26 cellular contexts compared by ENCODE assay signal in genomic region chr20:43029161-43029560, GRCh38.
"Had no signal": no experiment of that assay in that cellular context is flagged by ENCODE, and none has a peak within 500 bp of the region (broad histone marks: within the 10 kb centered on the region; RNA-seq: fewer than 3 reads in every experiment).

No MANE protein-coding gene starts in this region.

- H3K36me3 ChIP-seq: neural progenitor cell, pancreas, prostate gland, right lobe of liver, sigmoid colon, stomach, thoracic aorta, thyroid gland, tibial nerve, upper lobe of left lung, vagina had no signal

- H3K4me3 Mint-ChIP-seq: natural killer cell; nephron; neural progenitor cell; stimulated activated effector memory CD8-positive, alpha-beta T cell treated with anti-CD3 and anti-CD28 coated beads, Interleukin-12 subunit alpha, Interleukin-12 subunit beta, amount 100 ng/mL, for 72 hours; stimulated activated naive B cell treated with anti-CD40 and anti-IgM and Interleukin-4, amounts not matched to agents 10 μg/mL and 1 μg/mL and 100 μg/mL, for 72 hours; stimulated activated naive CD8-positive, alpha-beta T cell treated with anti-CD3 and anti-CD28 coated beads, Interleukin-15, Interleukin-2, amounts not matched to agents 100 ng/mL and 50 ng/mL, for 24 hours had no signal

- H3K9me3 Mint-ChIP-seq: natural killer cell; nephron; neural progenitor cell; stimulated activated effector memory CD8-positive, alpha-beta T cell treated with anti-CD3 and anti-CD28 coated beads, Interleukin-12 subunit alpha, Interleukin-12 subunit beta, amount 100 ng/mL, for 72 hours; stimulated activated naive CD8-positive, alpha-beta T cell treated with anti-CD3 and anti-CD28 coated beads, Interleukin-15, Interleukin-2, amounts not matched to agents 100 ng/mL and 50 ng/mL, for 24 hours had no signal

- H3K9me3 ChIP-seq: pancreas, prostate gland, right lobe of liver, sigmoid colon, stomach, thoracic aorta, thyroid gland, tibial nerve, upper lobe of left lung, vagina had no signal

- H3K27me3 Mint-ChIP-seq: stimulated activated naive B cell treated with anti-CD40 and anti-IgM and Interleukin-4, amounts not matched to agents 10 μg/mL and 1 μg/mL and 100 μg/mL, for 72 hours; stimulated activated naive CD8-positive, alpha-beta T cell treated with anti-CD3 and anti-CD28 coated beads, Interleukin-15, Interleukin-2, amounts not matched to agents 100 ng/mL and 50 ng/mL, for 24 hours had no signal

- H3K4me1 Mint-ChIP-seq: natural killer cell; nephron; stimulated activated effector memory CD8-positive, alpha-beta T cell treated with anti-CD3 and anti-CD28 coated beads, Interleukin-12 subunit alpha, Interleukin-12 subunit beta, amount 100 ng/mL, for 72 hours; stimulated activated naive B cell treated with anti-CD40 and anti-IgM and Interleukin-4, amounts not matched to agents 10 μg/mL and 1 μg/mL and 100 μg/mL, for 72 hours had no signal

- H3K36me3 Mint-ChIP-seq: natural killer cell; neural progenitor cell; stimulated activated effector memory CD8-positive, alpha-beta T cell treated with anti-CD3 and anti-CD28 coated beads, Interleukin-12 subunit alpha, Interleukin-12 subunit beta, amount 100 ng/mL, for 72 hours; stimulated activated naive B cell treated with anti-CD40 and anti-IgM and Interleukin-4, amounts not matched to agents 10 μg/mL and 1 μg/mL and 100 μg/mL, for 72 hours had no signal

- ATAC-seq: natural killer cell; pancreas; right cardiac atrium; right lobe of liver; stimulated activated effector memory CD8-positive, alpha-beta T cell treated with anti-CD3 and anti-CD28 coated beads, Interleukin-12 subunit alpha, Interleukin-12 subunit beta, amount 100 ng/mL, for 72 hours; stimulated activated naive B cell treated with anti-CD40 and anti-IgM and Interleukin-4, amounts not matched to agents 10 μg/mL and 1 μg/mL and 100 μg/mL, for 72 hours had no signal

- H3K27ac Mint-ChIP-seq: natural killer cell; nephron; neural progenitor cell; stimulated activated effector memory CD8-positive, alpha-beta T cell treated with anti-CD3 and anti-CD28 coated beads, Interleukin-12 subunit alpha, Interleukin-12 subunit beta, amount 100 ng/mL, for 72 hours; stimulated activated naive B cell treated with anti-CD40 and anti-IgM and Interleukin-4, amounts not matched to agents 10 μg/mL and 1 μg/mL and 100 μg/mL, for 72 hours; stimulated activated naive CD8-positive, alpha-beta T cell treated with anti-CD3 and anti-CD28 coated beads, Interleukin-15, Interleukin-2, amounts not matched to agents 100 ng/mL and 50 ng/mL, for 24 hours had no signal

- H3K4me1 ChIP-seq: neural progenitor cell, pancreas, prostate gland, right lobe of liver, sigmoid colon, stomach, thyroid gland, tibial nerve, upper lobe of left lung, vagina had no signal

- H3K27me3 ChIP-seq: neural progenitor cell, pancreas, right lobe of liver, sigmoid colon, stomach, thyroid gland, tibial nerve, upper lobe of left lung, vagina had no signal

- H3K27ac ChIP-seq: neural progenitor cell, pancreas, prostate gland, right lobe of liver, sigmoid colon, stomach, thoracic aorta, thyroid gland, tibial nerve, upper lobe of left lung, vagina had no signal

- DNase-seq: natural killer cell; occipital lobe; pancreas; retina; right cardiac atrium; right lobe of liver; sigmoid colon; small intestine; stimulated activated CD4-positive, alpha-beta T cell treated with anti-CD3 and anti-CD28 coated beads, Interleukin-15, amount 100 ng/mL, for 24 hours; stimulated activated CD4-positive, alpha-beta T cell treated with anti-CD3 and anti-CD28 coated beads, Interleukin-2, amount 100 ng/mL, for 24 hours; stimulated activated CD4-positive, alpha-beta T cell treated with anti-CD3 and anti-CD28 coated beads, Interleukin-2, amount 100 ng/mL, for 48 hours; stimulated activated CD4-positive, alpha-beta T cell treated with anti-CD3 and anti-CD28 coated beads, Interleukin-4, amount 100 ng/mL, for 24 hours; stimulated activated naive B cell treated with anti-CD40 and anti-IgM and Interleukin-4, amounts not matched to agents 10 μg/mL and 1 μg/mL and 100 μg/mL, for 72 hours; stimulated activated naive CD4-positive, alpha-beta T cell treated with Interleukin-2 at 50 U/mL for 16 hours; stomach; thyroid gland; trophoblast cell; upper lobe of left lung had no signal

- H3K4me3 ChIP-seq: neural progenitor cell, pancreas, prostate gland, right lobe of liver, sigmoid colon, stomach, thoracic aorta, thyroid gland, tibial nerve, upper lobe of left lung, vagina had no signal
